17 cellular contexts compared by ENCODE assay signal in the genomic region with DNA sequence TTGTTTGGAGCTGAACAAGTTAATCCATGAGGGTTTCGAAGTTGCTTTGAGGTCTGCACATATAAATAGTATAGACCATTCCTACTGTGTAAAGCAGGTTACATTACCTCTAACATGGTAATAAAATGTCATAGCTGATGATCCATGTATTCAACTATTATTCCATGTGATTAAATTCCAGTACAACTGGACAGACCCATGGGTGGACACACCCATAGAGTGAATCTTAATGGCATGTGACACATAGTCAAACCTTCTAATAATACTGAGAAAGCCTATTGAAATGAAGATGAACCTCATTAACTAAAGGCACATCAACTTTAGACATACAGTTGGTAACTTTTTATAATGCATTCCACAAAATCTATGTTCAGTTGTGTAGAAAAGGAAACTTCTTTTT. TPM values are rescaled to one million over a fixed set of nuclear protein-coding genes. Genes with fewer than 3 reads are reported as not detected.
DNase-seq lines count a peak whose midpoint lies in the region; ATAC-seq and TF ChIP-seq lines count a peak whose summit lies in the region.
"Had no signal": no experiment of that assay in that cellular context is flagged by ENCODE, and none has a peak within 500 bp of the region (broad histone marks: within the 10 kb centered on the region; RNA-seq: fewer than 3 reads in every experiment).

No MANE protein-coding gene starts in this region.

- no peak for TF ChIP-seq POLR2A in gastrocnemius medialis (IDR thresholded peaks at IDR 0.05)

- peaks cover 14% of the 10 kb centered on the region for H3K27me3 Mint-ChIP-seq in activated CD4-positive, alpha-beta T cell treated with anti-CD3 and anti-CD28 coated beads, Interleukin-2, amount 10 ng/mL, durations not matched to agents 24 days and 14 days
- peaks cover 12% of the 10 kb centered on the region for H3K27me3 Mint-ChIP-seq in activated CD4-positive, alpha-beta T cell treated with anti-CD3 and anti-CD28 coated beads for 36 hours
- H3K27me3 Mint-ChIP-seq in neural progenitor cell (ENCODE audit: insufficient read depth, low read depth), result no peaks in the 10 kb centered on the region

- H3K9me3 ChIP-seq in gastrocnemius medialis, result no peaks in the 10 kb centered on the region
- no peaks in the 10 kb centered on the region for H3K9me3 ChIP-seq in neural progenitor cell (ENCODE audit: low read depth)
- H3K9me3 ChIP-seq: A549, Caco-2 had no signal

- H3K36me3 Mint-ChIP-seq in activated CD4-positive, alpha-beta T cell treated with anti-CD3 and anti-CD28 coated beads, Interleukin-2, amount 10 ng/mL, durations not matched to agents 24 days and 14 days (ENCODE audit: low read depth), result no peaks in the 10 kb centered on the region
- no peaks in the 10 kb centered on the region for H3K36me3 Mint-ChIP-seq in activated CD4-positive, alpha-beta T cell treated with anti-CD3 and anti-CD28 coated beads for 36 hours (ENCODE audit: low read depth)
- no peaks in the 10 kb centered on the region for H3K36me3 Mint-ChIP-seq in neural progenitor cell

- no peak overlapping the region for H3K27ac Mint-ChIP-seq in activated CD4-positive, alpha-beta T cell treated with anti-CD3 and anti-CD28 coated beads, Interleukin-2, amount 10 ng/mL, durations not matched to agents 24 days and 14 days
- no peak overlapping the region for H3K27ac Mint-ChIP-seq in activated CD4-positive, alpha-beta T cell treated with anti-CD3 and anti-CD28 coated beads for 36 hours
- no peak overlapping the region for H3K27ac Mint-ChIP-seq in neural progenitor cell
- H3K27ac Mint-ChIP-seq: CD4-positive, alpha-beta T cell; GM23338; HFFc6 had no signal

- no peaks in the 10 kb centered on the region for H3K4me1 Mint-ChIP-seq in activated CD4-positive, alpha-beta T cell treated with anti-CD3 and anti-CD28 coated beads, Interleukin-2, amount 10 ng/mL, durations not matched to agents 24 days and 14 days
- no peaks in the 10 kb centered on the region for H3K4me1 Mint-ChIP-seq in activated CD4-positive, alpha-beta T cell treated with anti-CD3 and anti-CD28 coated beads for 36 hours
- peaks cover 11% of the 10 kb centered on the region for H3K4me1 Mint-ChIP-seq in neural progenitor cell

- no peaks in the 10 kb centered on the region for H3K9me3 Mint-ChIP-seq in activated CD4-positive, alpha-beta T cell treated with anti-CD3 and anti-CD28 coated beads, Interleukin-2, amount 10 ng/mL, durations not matched to agents 24 days and 14 days
- no peaks in the 10 kb centered on the region for H3K9me3 Mint-ChIP-seq in activated CD4-positive, alpha-beta T cell treated with anti-CD3 and anti-CD28 coated beads for 36 hours (ENCODE audit: low read depth)
- no peaks in the 10 kb centered on the region for H3K9me3 Mint-ChIP-seq in neural progenitor cell
- H3K9me3 Mint-ChIP-seq: CD4-positive, alpha-beta T cell; GM23338; HFFc6 had no signal

- H3K4me3 Mint-ChIP-seq in activated CD4-positive, alpha-beta T cell treated with anti-CD3 and anti-CD28 coated beads, Interleukin-2, amount 10 ng/mL, durations not matched to agents 24 days and 14 days, result no peak overlapping the region
- no peak overlapping the region for H3K4me3 Mint-ChIP-seq in activated CD4-positive, alpha-beta T cell treated with anti-CD3 and anti-CD28 coated beads for 36 hours
- H3K4me3 Mint-ChIP-seq in neural progenitor cell, result no peak overlapping the region
- H3K4me3 Mint-ChIP-seq: CD4-positive, alpha-beta T cell; GM23338; HFFc6 had no signal

- no peak overlapping the region for H3K4me2 ChIP-seq in neural progenitor cell
- H3K4me2 ChIP-seq: A549, GM23338 had no signal

- H3K9ac ChIP-seq in neural progenitor cell, result no peak overlapping the region

- H3K4me1 ChIP-seq in gastrocnemius medialis (peaks cover 37 to 78% of the 10 kb centered on the region in 2 donors), neural progenitor cell (peaks cover 8% of the 10 kb centered on the region)

- POLR2A ChIA-PET in activated CD4-positive, alpha-beta T cell treated with anti-CD3 and anti-CD28 coated beads for 36 hours (lab: Charles Lee), result no interaction called here

- H3K27me3 ChIP-seq in gastrocnemius medialis (no peaks in the 10 kb centered on the region), neural progenitor cell (no peaks in the 10 kb centered on the region)

- TF ChIP-seq CTCF in gastrocnemius medialis (IDR thresholded peaks at IDR 0.05 in 4 of 5, conservative IDR thresholded peaks at IDR 0.05 in 1 of 5) (no peak), neural progenitor cell (IDR thresholded peaks at IDR 0.05) (no peak)

- no peak for ATAC-seq in activated CD4-positive, alpha-beta T cell treated with anti-CD3 and anti-CD28 coated beads for 36 hours
- no peak for ATAC-seq in gastrocnemius medialis
- no peak for ATAC-seq in HG03469 (IDR thresholded peaks at IDR 0.05; ENCODE audit: unreplicated experiment)
- no peak for ATAC-seq in HG03439 (IDR thresholded peaks at IDR 0.05; ENCODE audit: unreplicated experiment)
- ATAC-seq: A549, GM23338, HCT116 had no signal

- in situ Hi-C loops in gastrocnemius medialis (cut with MboI; ENCODE audit: low sequenced_read_pairs in 4 of 4), result no loop called here

- H3K4me3 ChIP-seq in gastrocnemius medialis (no peak overlapping the region), neural progenitor cell (no peak overlapping the region)
- H3K4me3 ChIP-seq: A549, GM23338 had no signal

- H3K79me2 ChIP-seq in neural progenitor cell (ENCODE audit: low read depth), result no peaks in the 10 kb centered on the region

- intact Hi-C loops in activated CD4-positive, alpha-beta T cell treated with anti-CD3 and anti-CD28 coated beads, Interleukin-2, amount 10 ng/mL, durations not matched to agents 24 days and 14 days (cut with micrococcal nuclease), result no loop called here
- intact Hi-C loops in activated CD4-positive, alpha-beta T cell treated with anti-CD3 and anti-CD28 coated beads for 36 hours (cut with DNase I, micrococcal nuclease), result no loop called here
- intact Hi-C loops in gastrocnemius medialis (cut with DNase I; ENCODE audit: low total_unique reads), result no loop called here

- peak; percentile 17 for DNase-seq in activated CD4-positive, alpha-beta T cell treated with anti-CD3 and anti-CD28 coated beads, Interleukin-2, amount 10 ng/mL, durations not matched to agents 24 days and 14 days
- no peak for DNase-seq in activated CD4-positive, alpha-beta T cell treated with anti-CD3 and anti-CD28 coated beads for 36 hours
- DNase-seq in myocyte (ENCODE audit: low read depth), result peak; percentile 17
- no peak for DNase-seq in gastrocnemius medialis
- no peak for DNase-seq in neural progenitor cell (ENCODE audit: low spot score)
- DNase-seq: AML-193; Caco-2; CD4-positive, alpha-beta T cell; GDM1; HFFc6 had no signal

- H2AFZ ChIP-seq in neural progenitor cell (replicated peaks), result no peak overlapping the region
- H2AFZ ChIP-seq: GM23338 had no signal

- peak overlapping the region; percentile 83 to 90 (median 89) for H3K27ac ChIP-seq in gastrocnemius medialis
- H3K27ac ChIP-seq in neural progenitor cell, result no peak overlapping the region
- H3K27ac ChIP-seq: 22Rv1, A549, C4-2B had no signal

- no peaks in the 10 kb centered on the region for H4K20me1 ChIP-seq in neural progenitor cell (ENCODE audit: low read depth)

- CTCF ChIA-PET in activated CD4-positive, alpha-beta T cell treated with anti-CD3 and anti-CD28 coated beads for 36 hours (lab: Charles Lee), result no interaction called here

- H3K36me3 ChIP-seq in gastrocnemius medialis (no peaks in the 10 kb centered on the region), neural progenitor cell (no peaks in the 10 kb centered on the region)

- no peaks in the 10 kb centered on the region for H3F3A ChIP-seq in neural progenitor cell (ENCODE audit: low read depth)

RNA-seq across cellular contexts. Expression of a gene that starts 28.5 kb away (rescaled TPM):
- not detected in 2 replicates for total RNA-seq in activated CD4-positive, alpha-beta T cell treated with anti-CD3 and anti-CD28 coated beads, Interleukin-2, amount 10 ng/mL, durations not matched to agents 24 days and 14 days
- under 1 TPM; 0.19 to 0.39 TPM for total RNA-seq in activated CD4-positive, alpha-beta T cell treated with anti-CD3 and anti-CD28 coated beads for 36 hours
- total RNA-seq in myocyte, result 1.2 and 9.9 TPM in 2 replicates
- 2.0 TPM for polyA plus RNA-seq in myocyte (2012)
- 100 to 1,000 TPM in 2 of 4 donors, 10 to 100 TPM in 2; 34.7 to 143 (median 78.3) TPM for total RNA-seq in gastrocnemius medialis
- total RNA-seq in neural progenitor cell (ENCODE audit: low replicate concordance), result 12.7 and 25.7 TPM in 2 replicates

Comparison
In these comparisons a context has a peak if more than half of its experiments do, and no peak if none do; other contexts are left out.
1. DNase-seq: peak in activated CD4-positive, alpha-beta T cell treated with anti-CD3 and anti-CD28 coated beads, Interleukin-2, amount 10 ng/mL, durations not matched to agents 24 days and 14 days (single experiment) and myocyte (single experiment); none in activated CD4-positive, alpha-beta T cell treated with anti-CD3 and anti-CD28 coated beads for 36 hours (single experiment), gastrocnemius medialis (0 of 2) and neural progenitor cell (single experiment).